ENCODE assay signal across 14 cellular contexts in the genomic region with DNA sequence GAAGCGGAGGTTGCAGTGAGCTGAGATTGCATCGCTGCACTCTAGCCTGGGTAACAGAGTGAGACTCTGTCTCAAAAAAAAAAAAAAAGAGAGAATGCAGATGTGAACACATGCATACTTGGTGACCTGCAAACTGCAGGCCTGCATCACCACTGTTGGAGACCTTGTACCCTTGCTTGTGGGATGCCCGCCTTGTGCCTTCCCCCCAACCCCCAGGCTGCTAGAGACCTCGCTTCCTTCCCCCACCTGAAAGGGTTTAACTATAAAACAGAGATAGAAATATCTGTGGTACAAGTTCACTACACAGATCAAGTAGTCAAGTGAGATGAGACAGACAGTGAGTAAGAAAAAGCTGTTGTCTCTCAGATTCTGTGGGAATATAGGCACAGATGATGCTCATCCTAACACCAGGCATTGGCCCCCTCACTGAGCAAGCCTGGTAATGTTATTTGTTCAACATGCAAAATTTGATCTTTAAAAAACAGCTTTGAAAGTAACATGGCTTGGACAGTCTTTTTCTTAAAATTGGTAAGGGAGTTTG. TPM values are rescaled to one million over a fixed set of nuclear protein-coding genes. Genes with fewer than 3 reads are reported as not detected.
DNase-seq lines count a peak whose midpoint lies in the region; ATAC-seq, FAIRE-seq and TF ChIP-seq lines count a peak whose summit lies in the region.
"Had no signal": no experiment of that assay in that cellular context is flagged by ENCODE, and none has a peak within 500 bp of the region (broad histone marks: within the 10 kb centered on the region; RNA-seq: fewer than 3 reads in every experiment).

No MANE protein-coding gene starts in this region.

- H3K4me1 ChIP-seq in iPS-20b (ENCODE audit: insufficient read depth, low read length) = peaks cover 41% of the 10 kb centered on the region

- TF ChIP-seq POLR2A in GM12891 (IDR thresholded peaks at IDR 0.05; ENCODE audit: low read depth, low read length) = no peak

- no peaks in the 10 kb centered on the region for H3K27me3 ChIP-seq in iPS-20b (ENCODE audit: insufficient read depth, low read length)

- no peaks in the 10 kb centered on the region for H3K27me3 Mint-ChIP-seq in T-helper 2 cell treated with Interferon-gamma antibody and Interleukin-4, amounts not matched to agents 5 μg/mL and 100 μg/mL, for 36 hours (ENCODE audit: low read depth)
- H3K27me3 Mint-ChIP-seq: progenitor cell of endocrine pancreas had no signal

- H3K4me3 ChIP-seq in iPS-20b (ENCODE audit: low read length) = peak overlapping the region; percentile 24
- H3K4me3 ChIP-seq: HAP-1 had no signal

- H3K9me3 Mint-ChIP-seq in T-helper 2 cell treated with Interferon-gamma antibody and Interleukin-4, amounts not matched to agents 5 μg/mL and 100 μg/mL, for 36 hours = no peaks in the 10 kb centered on the region

- no peak overlapping the region for H3K27ac Mint-ChIP-seq in T-helper 2 cell treated with Interferon-gamma antibody and Interleukin-4, amounts not matched to agents 5 μg/mL and 100 μg/mL, for 36 hours

- H3K36me3 Mint-ChIP-seq in T-helper 2 cell treated with Interferon-gamma antibody and Interleukin-4, amounts not matched to agents 5 μg/mL and 100 μg/mL, for 36 hours (ENCODE audit: low read depth) = peaks cover 7% of the 10 kb centered on the region

- 0 out of 2 replicates have a peak, but pooled peaks cover 8% of the 10 kb centered on the region for H3K36me3 ChIP-seq in iPS-20b (ENCODE audit: insufficient read depth, low read depth, low read length)

- H3K27ac ChIP-seq in iPS-20b (ENCODE audit: low read length) = peak overlapping the region; percentile 38

- H3K9ac ChIP-seq in iPS-20b (ENCODE audit: low read depth, low read length) = peak overlapping the region; percentile 29; the same call in 1 of the 2 replicates

- peak; percentile 60 for FAIRE-seq in GM12891 (lab: Jason Lieb, UNC)

- H3K4me1 Mint-ChIP-seq in T-helper 2 cell treated with Interferon-gamma antibody and Interleukin-4, amounts not matched to agents 5 μg/mL and 100 μg/mL, for 36 hours (ENCODE audit: low read depth) = peaks cover 52% of the 10 kb centered on the region

- DNase-seq in Ammon's horn (ENCODE audit: low spot score) (peak; percentile 38), GM12891 (ENCODE audit: insufficient read length, low spot score) (no peak), kidney tubule cell (ENCODE audit: low spot score) (no peak), SKM-1 (lab: John Stamatoyannopoulos, UW; ENCODE audit: unreplicated experiment) (no peak)
- DNase-seq in T-helper 2 cell treated with Interferon-gamma antibody and Interleukin-4, amounts not matched to agents 5 μg/mL and 100 μg/mL, for 36 hours (ENCODE audit: low spot score) = no peak
- DNase-seq: amniotic stem cell; cortex of kidney; NCI-H2227 treated with DMSO at 0.1 percent for 48 hours; stimulated activated CD4-positive, alpha-beta T cell treated with anti-CD3 and anti-CD28 coated beads, Interleukin-1b, Interleukin-23, amount 100 ng/mL, for 48 hours had no signal

- peak overlapping the region; percentile 7 for H3K4me3 Mint-ChIP-seq in T-helper 2 cell treated with Interferon-gamma antibody and Interleukin-4, amounts not matched to agents 5 μg/mL and 100 μg/mL, for 36 hours

- no peak for ATAC-seq in GM19395 (IDR thresholded peaks at IDR 0.05; ENCODE audit: unreplicated experiment)
- ATAC-seq in GM18867 (IDR thresholded peaks at IDR 0.05; ENCODE audit: unreplicated experiment) = no peak

- no peaks in the 10 kb centered on the region for H3K9me3 ChIP-seq in iPS-20b (ENCODE audit: insufficient read depth, low read depth, low read length)
- H3K9me3 ChIP-seq: HAP-1 had no signal

TF ChIP-seq in GM12891, 5 proteins besides CTCF, POLR2A, EP300 and RAD21:
- TF ChIP-seq SPI1 (IDR thresholded peaks at IDR 0.05; ENCODE audit: low read depth, low read length) (no peak), TAF1 (IDR thresholded peaks at IDR 0.05; ENCODE audit: low read depth, low read length) (no peak), POLR2AphosphoS5 (IDR thresholded peaks at IDR 0.05; ENCODE audit: low read depth, low read length) (no peak), POU2F2 (IDR thresholded peaks at IDR 0.05; ENCODE audit: low read depth, low read length) (no peak), PAX5 (IDR thresholded peaks at IDR 0.05; ENCODE audit: insufficient read depth, low read length, severe bottlenecking) (no peak)

RNA-seq across cellular contexts. Expression of a gene that starts 32.3 kb away (rescaled TPM):
- 6.6 TPM for polyA plus RNA-seq in GM12891 (2012; ENCODE audit: low read depth, missing spikeins)
